Comparison of ENCODE assay signal across 17 cellular contexts in the genomic region with DNA sequence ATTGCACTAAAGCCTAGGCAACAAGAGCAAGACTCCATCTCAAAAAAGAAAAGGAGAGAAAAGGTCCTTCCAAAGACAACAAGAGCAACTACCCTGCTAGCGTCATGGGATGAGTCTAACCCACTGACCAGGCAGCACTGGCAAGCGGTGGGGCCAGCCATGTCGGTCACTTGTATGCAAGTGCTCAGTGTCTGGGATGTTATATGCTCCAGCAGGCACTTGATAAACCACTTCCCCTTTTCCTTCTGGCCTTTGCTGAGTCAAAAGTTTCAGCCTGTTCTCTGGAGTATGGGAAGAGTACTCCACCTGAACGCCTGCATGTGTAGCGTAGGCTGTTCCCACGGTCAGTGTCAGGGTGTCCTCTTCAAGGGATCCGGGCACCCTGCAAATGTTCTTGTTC. TPM values are rescaled to one million over a fixed set of nuclear protein-coding genes. Genes with fewer than 3 reads are reported as not detected.
DNase-seq lines count a peak whose midpoint lies in the region; ATAC-seq, FAIRE-seq and TF ChIP-seq lines count a peak whose summit lies in the region.
"Had no signal": no experiment of that assay in that cellular context is flagged by ENCODE, and none has a peak within 500 bp of the region (broad histone marks: within the 10 kb centered on the region; RNA-seq: fewer than 3 reads in every experiment).

No MANE protein-coding gene starts in this region.

- FAIRE-seq in astrocyte (lab: Jason Lieb, UNC) = no peak

- H3K27me3 Mint-ChIP-seq in astrocyte (ENCODE audit: low read depth, unreplicated experiment) = no peaks in the 10 kb centered on the region
- H3K27me3 Mint-ChIP-seq in activated T-helper 17 cell treated with anti-CD3 and anti-CD28 coated beads, Interleukin-2, amount 50 U/mL, for 72 hours = no peaks in the 10 kb centered on the region
- H3K27me3 Mint-ChIP-seq: activated CD4-positive, alpha-beta T cell treated with anti-CD3 and anti-CD28 coated beads, Interleukin-2, amount 10 ng/mL, durations not matched to agents 24 days and 14 days; activated naive CD8-positive, alpha-beta T cell treated with anti-CD3 and anti-CD28 coated beads for 36 hours had no signal

- H3K9me3 ChIP-seq in astrocyte (ENCODE audit: insufficient read depth, low read depth, low read length) (no peaks in the 10 kb centered on the region), neutrophil (no peaks in the 10 kb centered on the region)

- H3K4me3 Mint-ChIP-seq in astrocyte (ENCODE audit: unreplicated experiment) = peak overlapping the region; percentile 27
- no peak overlapping the region for H3K4me3 Mint-ChIP-seq in activated T-helper 17 cell treated with anti-CD3 and anti-CD28 coated beads, Interleukin-2, amount 50 U/mL, for 72 hours
- H3K4me3 Mint-ChIP-seq: activated CD4-positive, alpha-beta T cell treated with anti-CD3 and anti-CD28 coated beads, Interleukin-2, amount 10 ng/mL, durations not matched to agents 24 days and 14 days; activated naive CD8-positive, alpha-beta T cell treated with anti-CD3 and anti-CD28 coated beads for 36 hours had no signal

- H2AFZ ChIP-seq in astrocyte (ENCODE audit: low read depth, low read length) = no peak overlapping the region

- H3K4me1 ChIP-seq in astrocyte (ENCODE audit: insufficient read depth, low read length) (peaks cover 3% of the 10 kb centered on the region), neutrophil (ENCODE audit: control insufficient read depth in 1 of 2, insufficient read depth in 1 of 2, low read depth in 1 of 2, low read length in 1 of 2) (peaks cover 43 to 48% of the 10 kb centered on the region in 2 experiments)

- H3K4me2 ChIP-seq in astrocyte (ENCODE audit: low read length) = no peak overlapping the region

- H3K4me1 Mint-ChIP-seq in astrocyte (ENCODE audit: low read depth, unreplicated experiment) = peaks cover 6% of the 10 kb centered on the region
- H3K4me1 Mint-ChIP-seq in activated T-helper 17 cell treated with anti-CD3 and anti-CD28 coated beads, Interleukin-2, amount 50 U/mL, for 72 hours = peaks cover 6% of the 10 kb centered on the region

- H3K79me2 ChIP-seq in astrocyte (ENCODE audit: insufficient read depth, low read length) = no peaks in the 10 kb centered on the region

- H4K20me1 ChIP-seq in astrocyte (ENCODE audit: insufficient read depth, low read length) = peaks cover 36% of the 10 kb centered on the region

- H3K36me3 ChIP-seq in astrocyte (ENCODE audit: insufficient read depth, low read length) (peaks cover 2% of the 10 kb centered on the region), neutrophil (no peaks in the 10 kb centered on the region)
- H3K36me3 ChIP-seq: cardiac muscle cell had no signal

- TF ChIP-seq CTCF in astrocyte (IDR thresholded peaks at IDR 0.05; ENCODE audit: insufficient read depth, low read depth, low read length) (no peak), neutrophil (IDR thresholded peaks at IDR 0.05) (no peak)

- peak; percentile 35 for DNase-seq in GDM1 (lab: John Stamatoyannopoulos, UW)
- DNase-seq in NOMO-1 (lab: John Stamatoyannopoulos, UW; ENCODE audit: unreplicated experiment in 2 of 2) = peak; percentile 47 to 76
- DNase-seq in astrocyte (ENCODE audit: low read depth) = no peak
- DNase-seq in occipital lobe (lab: John Stamatoyannopoulos, UW) = no peak
- no peak for DNase-seq in A172 (ENCODE audit: low spot score)
- DNase-seq: activated CD4-positive, alpha-beta T cell treated with anti-CD3 and anti-CD28 coated beads, Interleukin-2, amount 10 ng/mL, durations not matched to agents 24 days and 14 days; activated naive CD8-positive, alpha-beta T cell treated with anti-CD3 and anti-CD28 coated beads for 36 hours; activated T-cell treated with anti-CD3 and anti-CD28 coated beads, Interleukin-2, amount 50 U/mL, for 1 hour; effector CD4-positive, alpha-beta T cell; NCI-H1930; NCI-H526; T-helper 2 cell had no signal

- H3K27ac ChIP-seq in astrocyte (ENCODE audit: low read depth, low read length) (no peak overlapping the region), neutrophil (peak overlapping the region; percentile 74)
- H3K27ac ChIP-seq: cardiac muscle cell had no signal

- H3K27me3 ChIP-seq in astrocyte (ENCODE audit: insufficient read depth, low read length) (no peaks in the 10 kb centered on the region), neutrophil (no peaks in the 10 kb centered on the region)
- H3K27me3 ChIP-seq: cardiac muscle cell had no signal

- H3K9me3 Mint-ChIP-seq in astrocyte (ENCODE audit: unreplicated experiment) = no peaks in the 10 kb centered on the region
- no peaks in the 10 kb centered on the region for H3K9me3 Mint-ChIP-seq in activated T-helper 17 cell treated with anti-CD3 and anti-CD28 coated beads, Interleukin-2, amount 50 U/mL, for 72 hours
- H3K9me3 Mint-ChIP-seq: activated CD4-positive, alpha-beta T cell treated with anti-CD3 and anti-CD28 coated beads, Interleukin-2, amount 10 ng/mL, durations not matched to agents 24 days and 14 days had no signal

- no peak overlapping the region for H3K4me3 ChIP-seq in astrocyte (ENCODE audit: insufficient read depth, low read depth, low read length)
- no peak overlapping the region for H3K4me3 ChIP-seq in neutrophil (ENCODE audit: low read depth in 1 of 2, low read length in 1 of 2)
- H3K4me3 ChIP-seq: cardiac muscle cell had no signal

- H3K9ac ChIP-seq in astrocyte (ENCODE audit: low read length) = no peak overlapping the region

- H3K36me3 Mint-ChIP-seq in astrocyte (ENCODE audit: low read depth, unreplicated experiment) = peaks cover 16% of the 10 kb centered on the region
- H3K36me3 Mint-ChIP-seq in activated T-helper 17 cell treated with anti-CD3 and anti-CD28 coated beads, Interleukin-2, amount 50 U/mL, for 72 hours (ENCODE audit: low read depth) = peaks cover 15% of the 10 kb centered on the region

- no peak overlapping the region for H3K27ac Mint-ChIP-seq in astrocyte (ENCODE audit: unreplicated experiment)
- no peak overlapping the region for H3K27ac Mint-ChIP-seq in activated T-helper 17 cell treated with anti-CD3 and anti-CD28 coated beads, Interleukin-2, amount 50 U/mL, for 72 hours
- H3K27ac Mint-ChIP-seq: activated CD4-positive, alpha-beta T cell treated with anti-CD3 and anti-CD28 coated beads, Interleukin-2, amount 10 ng/mL, durations not matched to agents 24 days and 14 days; activated naive CD8-positive, alpha-beta T cell treated with anti-CD3 and anti-CD28 coated beads for 36 hours had no signal

- ATAC-seq in GM19463 (IDR thresholded peaks at IDR 0.05; ENCODE audit: unreplicated experiment) = no peak
- ATAC-seq in activated T-helper 17 cell treated with anti-CD3 and anti-CD28 coated beads, Interleukin-2, amount 50 U/mL, for 72 hours (replicated peaks) = no peak
- ATAC-seq: left colon had no signal

RNA-seq across cellular contexts. Expression of a gene that starts 9.2 kb away (rescaled TPM):
- total RNA-seq in astrocyte (2.3 and 2.8 TPM in 2 replicates), occipital lobe (4.4 TPM)
- 10 to 100 TPM; 21.9 to 26.0 TPM for total RNA-seq in activated T-helper 17 cell treated with anti-CD3 and anti-CD28 coated beads, Interleukin-2, amount 50 U/mL, for 72 hours
- total RNA-seq in A172 (2014; rRNA removed; shearing (Covaris generic)) = 81.3 and 99.7 TPM in 2 replicates

RNA-seq across cellular contexts. Expression of a gene that starts 17.3 kb away (rescaled TPM):
- total RNA-seq in astrocyte (178 and 196 TPM in 2 replicates), occipital lobe (34.6 TPM)
- 100 to 1,000 TPM; 142 to 314 TPM for total RNA-seq in activated T-helper 17 cell treated with anti-CD3 and anti-CD28 coated beads, Interleukin-2, amount 50 U/mL, for 72 hours
- 376 and 403 TPM in 2 replicates for total RNA-seq in A172 (2014; rRNA removed; shearing (Covaris generic))

RNA-seq across cellular contexts. Expression of a gene that starts 17.4 kb away (rescaled TPM):
- 31.7 and 36.4 TPM in 2 replicates for total RNA-seq in astrocyte
- 16.1 TPM for total RNA-seq in occipital lobe
- total RNA-seq in activated T-helper 17 cell treated with anti-CD3 and anti-CD28 coated beads, Interleukin-2, amount 50 U/mL, for 72 hours = 10 to 100 TPM; 21.5 to 28.7 TPM
- total RNA-seq in A172 (2014; rRNA removed; shearing (Covaris generic)) = 15.3 and 23.1 TPM in 2 replicates

RNA-seq across cellular contexts. Expression of a gene that starts 30.6 kb away (rescaled TPM):
- total RNA-seq in astrocyte = 103 and 106 TPM in 2 replicates
- total RNA-seq in occipital lobe = 73.5 TPM
- total RNA-seq in activated T-helper 17 cell treated with anti-CD3 and anti-CD28 coated beads, Interleukin-2, amount 50 U/mL, for 72 hours = 100 to 1,000 TPM in 1 of 2 donors, 10 to 100 TPM in 1; 94.3 to 122 TPM
- 361 and 423 TPM in 2 replicates for total RNA-seq in A172 (2014; rRNA removed; shearing (Covaris generic))

RNA-seq across cellular contexts. Expression of a gene that starts 36.8 kb away (rescaled TPM):
- total RNA-seq in astrocyte (7.8 and 11.3 TPM in 2 replicates), occipital lobe (4.4 TPM)
- 100 to 1,000 TPM in 1 of 2 donors, 10 to 100 TPM in 1; 45.5 to 102 TPM for total RNA-seq in activated T-helper 17 cell treated with anti-CD3 and anti-CD28 coated beads, Interleukin-2, amount 50 U/mL, for 72 hours
- 28.2 and 36.5 TPM in 2 replicates for total RNA-seq in A172 (2014; rRNA removed; shearing (Covaris generic))

Comparison
In these comparisons a context has a peak if more than half of its experiments do, and no peak if none do; other contexts are left out.
1. DNase-seq: peak in GDM1 (single experiment) and NOMO-1 (2 of 2); none in astrocyte (single experiment), occipital lobe (single experiment) and A172 (single experiment).